Comparison of ENCODE assay signal across 7 cellular contexts in genomic region chr17:36547776-36548175, GRCh38.
DNase-seq lines count a peak whose midpoint lies in the region; ATAC-seq and TF ChIP-seq lines count a peak whose summit lies in the region.
"Had no signal": no experiment of that assay in that cellular context is flagged by ENCODE, and none has a peak within 500 bp of the region (broad histone marks: within the 10 kb centered on the region; RNA-seq: fewer than 3 reads in every experiment).

No MANE protein-coding gene starts in this region.

- peaks cover 32% of the 10 kb centered on the region for H3K4me1 ChIP-seq in ACC112 (ENCODE audit: control insufficient read depth, insufficient read depth, low read length, unreplicated experiment)

- no peak for ATAC-seq in GM18907 (IDR thresholded peaks at IDR 0.05; ENCODE audit: unreplicated experiment)

- H3K27ac ChIP-seq in ACC112 (ENCODE audit: low read depth, low read length) = no peak overlapping the region

- H3K27me3 ChIP-seq in ACC112 (ENCODE audit: insufficient read depth, low read length) = no peaks in the 10 kb centered on the region

- no peak for DNase-seq in NB4 (ENCODE audit: low read depth)
- no peak for DNase-seq in fibroblast of pulmonary artery (ENCODE audit: low read depth)
- no peak for DNase-seq in nucleus accumbens (lab: John Stamatoyannopoulos, UW)
- DNase-seq in CD1c-positive myeloid dendritic cell (ENCODE audit: extremely low spot score) = no peak
- DNase-seq: kidney had no signal

- H3K36me3 ChIP-seq in ACC112 (ENCODE audit: insufficient read depth, low read length) = peaks cover 19% of the 10 kb centered on the region

- TF ChIP-seq POLR2A in NB4 (IDR thresholded peaks at IDR 0.05; ENCODE audit: extremely low read depth, insufficient read length) = no peak

- H3K4me3 ChIP-seq in ACC112 (ENCODE audit: low read depth, low read length) = peak overlapping the region; percentile 98
- H3K4me3 ChIP-seq in NB4 (ENCODE audit: low read depth, low read length) = peak overlapping the region; percentile 84
- H3K4me3 ChIP-seq in fibroblast of pulmonary artery (replicated peaks; ENCODE audit: low read depth, low read length) = peak overlapping the region; percentile 73

- TF ChIP-seq CTCF in NB4 (IDR thresholded peaks at IDR 0.05; ENCODE audit: low read depth, low read length) = no peak
- TF ChIP-seq CTCF in fibroblast of pulmonary artery (IDR thresholded peaks at IDR 0.05; ENCODE audit: low read length, missing control alignments) = no peak

- peaks cover 88% of the 10 kb centered on the region for H3K79me2 ChIP-seq in ACC112 (ENCODE audit: control insufficient read depth, insufficient read depth, low read length, unreplicated experiment)

- no peak overlapping the region for H2AFZ ChIP-seq in ACC112 (ENCODE audit: low read length, unreplicated experiment)
